In genomic region chr6:30378290-30378937, GRCh38 we compare ENCODE assay signal across 1 cellular context.
TF ChIP-seq lines count a peak whose summit lies in the region.

No MANE protein-coding gene starts in this region.

TF ChIP-seq in K562, 482 proteins besides CTCF, POLR2A, EP300 and RAD21 (continued from another document):
- TF ChIP-seq, protein P1, sequence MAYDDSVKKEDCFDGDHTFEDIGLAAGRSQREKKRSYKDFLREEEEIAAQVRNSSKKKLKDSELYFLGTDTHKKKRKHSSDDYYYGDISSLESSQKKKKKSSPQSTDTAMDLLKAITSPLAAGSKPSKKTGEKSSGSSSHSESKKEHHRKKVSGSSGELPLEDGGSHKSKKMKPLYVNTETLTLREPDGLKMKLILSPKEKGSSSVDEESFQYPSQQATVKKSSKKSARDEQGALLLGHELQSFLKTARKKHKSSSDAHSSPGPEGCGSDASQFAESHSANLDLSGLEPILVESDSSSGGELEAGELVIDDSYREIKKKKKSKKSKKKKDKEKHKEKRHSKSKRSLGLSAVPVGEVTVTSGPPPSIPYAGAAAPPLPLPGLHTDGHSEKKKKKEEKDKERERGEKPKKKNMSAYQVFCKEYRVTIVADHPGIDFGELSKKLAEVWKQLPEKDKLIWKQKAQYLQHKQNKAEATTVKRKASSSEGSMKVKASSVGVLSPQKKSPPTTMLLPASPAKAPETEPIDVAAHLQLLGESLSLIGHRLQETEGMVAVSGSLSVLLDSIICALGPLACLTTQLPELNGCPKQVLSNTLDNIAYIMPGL (CRISPR knock-in tag; IDR thresholded peaks at IDR 0.05): no peak
- TF ChIP-seq RBFOX2 (IDR thresholded peaks at IDR 0.05; ENCODE audit: low read depth, low read length) (no peak), EHMT2 (IDR thresholded peaks at IDR 0.05) (peak; percentile 98), AFF1 (IDR thresholded peaks at IDR 0.05; ENCODE audit: low read depth in 1 of 2, partially characterized antibody in 2 of 2) (peak in 1 of 2 experiments; percentile 78), DMBX1 (CRISPR knock-in tag; IDR thresholded peaks at IDR 0.05; ENCODE audit: borderline replicate concordance) (peak; percentile 13; the same call in 1 of the 2 replicates), ETV5 (CRISPR knock-in tag; IDR thresholded peaks at IDR 0.05; ENCODE audit: low read depth) (no peak), CREM (IDR thresholded peaks at IDR 0.05; ENCODE audit: low read depth) (peak; percentile 15; the same call in 1 of the 2 replicates), MIER1 (IDR thresholded peaks at IDR 0.05; ENCODE audit: low read depth) (peak; percentile 94)
- TF ChIP-seq, protein P2, sequence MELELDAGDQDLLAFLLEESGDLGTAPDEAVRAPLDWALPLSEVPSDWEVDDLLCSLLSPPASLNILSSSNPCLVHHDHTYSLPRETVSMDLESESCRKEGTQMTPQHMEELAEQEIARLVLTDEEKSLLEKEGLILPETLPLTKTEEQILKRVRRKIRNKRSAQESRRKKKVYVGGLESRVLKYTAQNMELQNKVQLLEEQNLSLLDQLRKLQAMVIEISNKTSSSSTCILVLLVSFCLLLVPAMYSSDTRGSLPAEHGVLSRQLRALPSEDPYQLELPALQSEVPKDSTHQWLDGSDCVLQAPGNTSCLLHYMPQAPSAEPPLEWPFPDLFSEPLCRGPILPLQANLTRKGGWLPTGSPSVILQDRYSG (tag; conservative IDR thresholded peaks at IDR 0.05; ENCODE audit: low read depth): 0 out of 2 replicates have a peak, but pooled peaks have one; percentile 51
- TF ChIP-seq, protein P3, sequence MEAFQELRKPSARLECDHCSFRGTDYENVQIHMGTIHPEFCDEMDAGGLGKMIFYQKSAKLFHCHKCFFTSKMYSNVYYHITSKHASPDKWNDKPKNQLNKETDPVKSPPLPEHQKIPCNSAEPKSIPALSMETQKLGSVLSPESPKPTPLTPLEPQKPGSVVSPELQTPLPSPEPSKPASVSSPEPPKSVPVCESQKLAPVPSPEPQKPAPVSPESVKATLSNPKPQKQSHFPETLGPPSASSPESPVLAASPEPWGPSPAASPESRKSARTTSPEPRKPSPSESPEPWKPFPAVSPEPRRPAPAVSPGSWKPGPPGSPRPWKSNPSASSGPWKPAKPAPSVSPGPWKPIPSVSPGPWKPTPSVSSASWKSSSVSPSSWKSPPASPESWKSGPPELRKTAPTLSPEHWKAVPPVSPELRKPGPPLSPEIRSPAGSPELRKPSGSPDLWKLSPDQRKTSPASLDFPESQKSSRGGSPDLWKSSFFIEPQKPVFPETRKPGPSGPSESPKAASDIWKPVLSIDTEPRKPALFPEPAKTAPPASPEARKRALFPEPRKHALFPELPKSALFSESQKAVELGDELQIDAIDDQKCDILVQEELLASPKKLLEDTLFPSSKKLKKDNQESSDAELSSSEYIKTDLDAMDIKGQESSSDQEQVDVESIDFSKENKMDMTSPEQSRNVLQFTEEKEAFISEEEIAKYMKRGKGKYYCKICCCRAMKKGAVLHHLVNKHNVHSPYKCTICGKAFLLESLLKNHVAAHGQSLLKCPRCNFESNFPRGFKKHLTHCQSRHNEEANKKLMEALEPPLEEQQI (IDR thresholded peaks at IDR 0.05): 0 out of 2 replicates have a peak, but pooled peaks have one; percentile 38
- TF ChIP-seq, protein P4, sequence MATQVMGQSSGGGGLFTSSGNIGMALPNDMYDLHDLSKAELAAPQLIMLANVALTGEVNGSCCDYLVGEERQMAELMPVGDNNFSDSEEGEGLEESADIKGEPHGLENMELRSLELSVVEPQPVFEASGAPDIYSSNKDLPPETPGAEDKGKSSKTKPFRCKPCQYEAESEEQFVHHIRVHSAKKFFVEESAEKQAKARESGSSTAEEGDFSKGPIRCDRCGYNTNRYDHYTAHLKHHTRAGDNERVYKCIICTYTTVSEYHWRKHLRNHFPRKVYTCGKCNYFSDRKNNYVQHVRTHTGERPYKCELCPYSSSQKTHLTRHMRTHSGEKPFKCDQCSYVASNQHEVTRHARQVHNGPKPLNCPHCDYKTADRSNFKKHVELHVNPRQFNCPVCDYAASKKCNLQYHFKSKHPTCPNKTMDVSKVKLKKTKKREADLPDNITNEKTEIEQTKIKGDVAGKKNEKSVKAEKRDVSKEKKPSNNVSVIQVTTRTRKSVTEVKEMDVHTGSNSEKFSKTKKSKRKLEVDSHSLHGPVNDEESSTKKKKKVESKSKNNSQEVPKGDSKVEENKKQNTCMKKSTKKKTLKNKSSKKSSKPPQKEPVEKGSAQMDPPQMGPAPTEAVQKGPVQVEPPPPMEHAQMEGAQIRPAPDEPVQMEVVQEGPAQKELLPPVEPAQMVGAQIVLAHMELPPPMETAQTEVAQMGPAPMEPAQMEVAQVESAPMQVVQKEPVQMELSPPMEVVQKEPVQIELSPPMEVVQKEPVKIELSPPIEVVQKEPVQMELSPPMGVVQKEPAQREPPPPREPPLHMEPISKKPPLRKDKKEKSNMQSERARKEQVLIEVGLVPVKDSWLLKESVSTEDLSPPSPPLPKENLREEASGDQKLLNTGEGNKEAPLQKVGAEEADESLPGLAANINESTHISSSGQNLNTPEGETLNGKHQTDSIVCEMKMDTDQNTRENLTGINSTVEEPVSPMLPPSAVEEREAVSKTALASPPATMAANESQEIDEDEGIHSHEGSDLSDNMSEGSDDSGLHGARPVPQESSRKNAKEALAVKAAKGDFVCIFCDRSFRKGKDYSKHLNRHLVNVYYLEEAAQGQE (CRISPR knock-in tag; IDR thresholded peaks at IDR 0.05; ENCODE audit: low read depth): peak; percentile 91
